ENCODE assay signal across 1 cellular context in the genomic region with DNA sequence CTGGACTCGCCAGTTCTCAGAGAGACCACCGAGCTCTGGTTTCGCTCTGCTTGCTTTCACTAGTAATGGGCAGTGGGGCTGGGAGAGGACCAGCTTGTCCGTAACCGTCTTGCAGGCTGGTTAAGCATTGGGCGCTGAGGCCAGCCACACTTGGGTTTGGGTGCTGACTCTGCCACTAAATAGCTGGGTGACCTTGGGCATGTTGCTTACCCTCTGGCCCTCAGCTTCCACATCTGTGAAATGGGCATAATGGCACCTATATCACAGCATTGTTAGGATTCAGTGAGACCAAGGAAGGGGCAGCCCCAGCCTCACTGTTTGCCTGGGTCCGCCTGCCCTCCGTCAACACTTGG.
TF ChIP-seq lines count a peak whose summit lies in the region.

No MANE protein-coding gene starts in this region.

TF ChIP-seq in HepG2, 621 proteins besides CTCF, POLR2A, EP300 and RAD21:
- TF ChIP-seq ZNF629 (CRISPR knock-in tag; conservative IDR thresholded peaks at IDR 0.05) (peak; percentile 86), ZMYM3 (CRISPR knock-in tag; IDR thresholded peaks at IDR 0.05) (0 out of 2 replicates have a peak, but pooled peaks have one; percentile 9)
- TF ChIP-seq, protein P1, sequence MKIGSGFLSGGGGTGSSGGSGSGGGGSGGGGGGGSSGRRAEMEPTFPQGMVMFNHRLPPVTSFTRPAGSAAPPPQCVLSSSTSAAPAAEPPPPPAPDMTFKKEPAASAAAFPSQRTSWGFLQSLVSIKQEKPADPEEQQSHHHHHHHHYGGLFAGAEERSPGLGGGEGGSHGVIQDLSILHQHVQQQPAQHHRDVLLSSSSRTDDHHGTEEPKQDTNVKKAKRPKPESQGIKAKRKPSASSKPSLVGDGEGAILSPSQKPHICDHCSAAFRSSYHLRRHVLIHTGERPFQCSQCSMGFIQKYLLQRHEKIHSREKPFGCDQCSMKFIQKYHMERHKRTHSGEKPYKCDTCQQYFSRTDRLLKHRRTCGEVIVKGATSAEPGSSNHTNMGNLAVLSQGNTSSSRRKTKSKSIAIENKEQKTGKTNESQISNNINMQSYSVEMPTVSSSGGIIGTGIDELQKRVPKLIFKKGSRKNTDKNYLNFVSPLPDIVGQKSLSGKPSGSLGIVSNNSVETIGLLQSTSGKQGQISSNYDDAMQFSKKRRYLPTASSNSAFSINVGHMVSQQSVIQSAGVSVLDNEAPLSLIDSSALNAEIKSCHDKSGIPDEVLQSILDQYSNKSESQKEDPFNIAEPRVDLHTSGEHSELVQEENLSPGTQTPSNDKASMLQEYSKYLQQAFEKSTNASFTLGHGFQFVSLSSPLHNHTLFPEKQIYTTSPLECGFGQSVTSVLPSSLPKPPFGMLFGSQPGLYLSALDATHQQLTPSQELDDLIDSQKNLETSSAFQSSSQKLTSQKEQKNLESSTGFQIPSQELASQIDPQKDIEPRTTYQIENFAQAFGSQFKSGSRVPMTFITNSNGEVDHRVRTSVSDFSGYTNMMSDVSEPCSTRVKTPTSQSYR (CRISPR knock-in tag; IDR thresholded peaks at IDR 0.05; ENCODE audit: borderline replicate concordance), result no peak
